In genomic region chr20:3981132-3981452, GRCh38 we compare ENCODE assay signal across 11 cellular contexts. TPM values are rescaled to one million over a fixed set of nuclear protein-coding genes. Genes with fewer than 3 reads are reported as not detected.
DNase-seq lines count a peak whose midpoint lies in the region; ATAC-seq and TF ChIP-seq lines count a peak whose summit lies in the region.
"Had no signal": no experiment of that assay in that cellular context is flagged by ENCODE, and none has a peak within 500 bp of the region (broad histone marks: within the 10 kb centered on the region; RNA-seq: fewer than 3 reads in every experiment).

No MANE protein-coding gene starts in this region.

- H3K9me3 ChIP-seq in IMR-90 (ENCODE audit: control insufficient read depth, insufficient read depth, low read length): no peaks in the 10 kb centered on the region
- no peaks in the 10 kb centered on the region for H3K9me3 ChIP-seq in ascending aorta

- dilution Hi-C loops in IMR-90 (cut with HindIII; ENCODE audit: low sequenced_read_pairs, unreplicated experiment): no loop called here

- H4K91ac ChIP-seq in IMR-90 (ENCODE audit: insufficient read depth, low read depth, low read length): peak overlapping the region; percentile 26; the same call in 1 of the 2 replicates

- peaks cover 14% of the 10 kb centered on the region; the same call in 1 of the 2 replicates for H4K20me1 ChIP-seq in IMR-90 (ENCODE audit: insufficient read depth, low read length)

- peak overlapping the region; percentile 95 to 98 for H3K27ac Mint-ChIP-seq in natural killer cell treated with Interleukin-12 subunit alpha and Interleukin-12 subunit beta and Interleukin-15 and Interleukin-18, amount 100 ng/mL, for 72 hours

- peaks cover 15 to 57% of the 10 kb centered on the region in 2 experiments; a peak in 3 of 4 replicates for H3K79me1 ChIP-seq in IMR-90 (ENCODE audit: low read depth in 1 of 2, low read length in 2 of 2)

- H3K27me3 Mint-ChIP-seq in natural killer cell treated with Interleukin-12 subunit alpha and Interleukin-12 subunit beta and Interleukin-15 and Interleukin-18, amount 100 ng/mL, for 72 hours: no peaks in the 10 kb centered on the region

- CTCF ChIA-PET in IMR-90 (lab: Yijun Ruan, JAX): no interaction called here

- no peak for TF ChIP-seq RAD21 in IMR-90 (IDR thresholded peaks at IDR 0.05; ENCODE audit: low read length)

- no peak overlapping the region; the same call in 1 of the 2 replicates for H3K18ac ChIP-seq in IMR-90 (ENCODE audit: low read depth, low read length)

- no peak overlapping the region for H2BK120ac ChIP-seq in IMR-90 (ENCODE audit: low read depth, low read length)

- in situ Hi-C loops in IMR-90 (cut with MboI; ENCODE audit: low sequenced_read_pairs): no loop called here

- peak overlapping the region; percentile 68; the same call in 1 of the 2 replicates for H2AK5ac ChIP-seq in IMR-90 (ENCODE audit: low read depth, low read length)

- 0 out of 3 replicates have a peak overlapping the region, but pooled peaks have one; percentile 16 for H2BK15ac ChIP-seq in IMR-90 (ENCODE audit: low read depth, low read length)

- H3K23ac ChIP-seq in IMR-90 (ENCODE audit: low read depth, low read length): peak overlapping the region; percentile 54; the same call in 1 of the 2 replicates

- H2AK9ac ChIP-seq in IMR-90 (replicated peaks; ENCODE audit: low read depth, low read length, poor library complexity): no peak overlapping the region

- intact Hi-C loops in IMR-90 (cut with micrococcal nuclease): no loop called here
- intact Hi-C loops in ascending aorta (cut with DNase I): loop anchor here (5.0 kb wide), 1 partner anchor 49 kb away; no protein-coding TSS in a partner anchor

- no peak overlapping the region for H3K9ac ChIP-seq in IMR-90 (ENCODE audit: low read depth, low read length)

- peaks cover 7% of the 10 kb centered on the region for H3K36me3 ChIP-seq in IMR-90 (ENCODE audit: control insufficient read depth, insufficient read depth, low read length)
- H3K36me3 ChIP-seq in ascending aorta: peaks cover 4 to 6% of the 10 kb centered on the region in 2 donors

- TF ChIP-seq CTCF in AG10803 (conservative IDR thresholded peaks at IDR 0.05; ENCODE audit: low read length): no peak
- no peak for TF ChIP-seq CTCF in IMR-90 (conservative IDR thresholded peaks at IDR 0.05; ENCODE audit: low read depth, low read length)
- no peak for TF ChIP-seq CTCF in ascending aorta (IDR thresholded peaks at IDR 0.05)

- H3K9me1 ChIP-seq in IMR-90 (ENCODE audit: insufficient read depth, low read length): peaks cover 3% of the 10 kb centered on the region; the same call in 1 of the 2 replicates

- peak overlapping the region; percentile 97; the same call in 1 of the 2 replicates for H3K4me2 ChIP-seq in IMR-90 (ENCODE audit: low read depth, low read length)

- no peak for TF ChIP-seq POLR2A in IMR-90 (IDR thresholded peaks at IDR 0.05; ENCODE audit: low read depth, low read length)

- H4K8ac ChIP-seq in IMR-90 (ENCODE audit: low read depth in 2 of 2, low read length in 2 of 2): peak overlapping the region; percentile 9 to 62; a peak in 3 of 4 replicates

- H3K4me3 Mint-ChIP-seq in natural killer cell treated with Interleukin-12 subunit alpha and Interleukin-12 subunit beta and Interleukin-15 and Interleukin-18, amount 100 ng/mL, for 72 hours: peak overlapping the region; percentile 84

- POLR2A ChIA-PET in IMR-90 (lab: Charles Lee; ENCODE audit: unreplicated experiment): no interaction called here

- DNase-seq in AG10803 (ENCODE audit: low read depth): no peak
- DNase-seq in IMR-90: no peak
- no peak for DNase-seq in ascending aorta (ENCODE audit: low spot score in 2 of 2)
- no peak for DNase-seq in natural killer cell treated with Interleukin-12 subunit alpha and Interleukin-12 subunit beta and Interleukin-15 and Interleukin-18, amount 100 ng/mL, for 72 hours (ENCODE audit: low spot score)
- DNase-seq in LoVo (ENCODE audit: low spot score): no peak
- no peak for DNase-seq in stimulated activated CD4-positive, alpha-beta T cell treated with anti-CD3 and anti-CD28 coated beads, Interleukin-4, amount 100 ng/mL, for 1 hour
- DNase-seq in NOMO-1 (lab: John Stamatoyannopoulos, UW; ENCODE audit: unreplicated experiment in 2 of 2): no peak
- no peak for DNase-seq in SW480 (ENCODE audit: low spot score)
- DNase-seq: cortex of kidney, occipital lobe, Right ventricle myocardium superior had no signal

- peak overlapping the region; percentile 56; the same call in 1 of the 2 replicates for H3K4me3 ChIP-seq in AG10803 (ENCODE audit: low read length)
- peak overlapping the region; percentile 33; the same call in 1 of the 2 replicates for H3K4me3 ChIP-seq in IMR-90 (ENCODE audit: insufficient read depth, low read depth, low read length)
- H3K4me3 ChIP-seq in ascending aorta: peak overlapping the region; percentile 41 to 56

- no peak overlapping the region; the same call in 1 of the 2 replicates for H3K56ac ChIP-seq in IMR-90 (ENCODE audit: extremely low read depth, insufficient read depth, low read length)

- no CpG with 5 or more reads among the region's 2 CpGs for WGBS in IMR-90 (ENCODE audit: extremely low coverage in 2 of 2, insufficient read length in 1 of 2), 2 experiments

- no TSS peak for BruUV-seq in IMR-90 (replicated peaks; lab: Mats Ljungman, UMichigan)

- H2BK20ac ChIP-seq in IMR-90 (ENCODE audit: low read depth, low read length): no peak overlapping the region

- H3K36me3 Mint-ChIP-seq in natural killer cell treated with Interleukin-12 subunit alpha and Interleukin-12 subunit beta and Interleukin-15 and Interleukin-18, amount 100 ng/mL, for 72 hours: no peaks in the 10 kb centered on the region

- no peaks in the 10 kb centered on the region for H3K9me3 Mint-ChIP-seq in natural killer cell treated with Interleukin-12 subunit alpha and Interleukin-12 subunit beta and Interleukin-15 and Interleukin-18, amount 100 ng/mL, for 72 hours

- peak overlapping the region; percentile 90 for H3K14ac ChIP-seq in IMR-90 (replicated peaks; ENCODE audit: low read depth, low read length)

- no peak for ATAC-seq in IMR-90 (ENCODE audit: low read depth)
- ATAC-seq in natural killer cell treated with Interleukin-12 subunit alpha and Interleukin-12 subunit beta and Interleukin-15 and Interleukin-18, amount 100 ng/mL, for 72 hours: no peak

- H3K4me1 Mint-ChIP-seq in natural killer cell treated with Interleukin-12 subunit alpha and Interleukin-12 subunit beta and Interleukin-15 and Interleukin-18, amount 100 ng/mL, for 72 hours (ENCODE audit: low read depth in 2 of 2): peaks cover 7 to 15% of the 10 kb centered on the region in 2 donors

- H3K4me1 ChIP-seq in IMR-90 (ENCODE audit: control insufficient read depth, insufficient read depth, low read length): 0 out of 2 replicates have a peak, but pooled peaks cover 3% of the 10 kb centered on the region
- H3K4me1 ChIP-seq in ascending aorta: peaks cover 3 to 6% of the 10 kb centered on the region in 2 donors

- H2AFZ ChIP-seq in IMR-90 (replicated peaks; ENCODE audit: low read length, poor library complexity): no peak overlapping the region

- peak overlapping the region; percentile 52; the same call in 1 of the 2 replicates for H4K5ac ChIP-seq in IMR-90 (ENCODE audit: low read depth, low read length)

- no peak overlapping the region; the same call in 1 of the 2 replicates for H3K4ac ChIP-seq in IMR-90 (ENCODE audit: low read depth, low read length)

- H3K27me3 ChIP-seq in IMR-90 (ENCODE audit: control insufficient read depth, insufficient read depth, low read length): no peaks in the 10 kb centered on the region
- no peaks in the 10 kb centered on the region for H3K27me3 ChIP-seq in ascending aorta

- H3K27ac ChIP-seq in IMR-90 (ENCODE audit: insufficient read depth, low read length) (peak overlapping the region; percentile 47; the same call in 1 of the 2 replicates), ascending aorta (peak overlapping the region in 1 of 2 donors; percentile 70)

- peak overlapping the region; percentile 90 for H2BK5ac ChIP-seq in IMR-90 (ENCODE audit: low read depth, low read length, poor library complexity, severe bottlenecking)

TF ChIP-seq in IMR-90, 13 proteins besides CTCF, POLR2A, EP300 and RAD21:
- TF ChIP-seq CEBPB (IDR thresholded peaks at IDR 0.05; ENCODE audit: low read depth, low read length) (no peak), BHLHE40 (IDR thresholded peaks at IDR 0.05; ENCODE audit: low read depth, low read length) (no peak), MAFK (IDR thresholded peaks at IDR 0.05; ENCODE audit: low read depth, low read length) (no peak), FOS (IDR thresholded peaks at IDR 0.05; ENCODE audit: low read depth, low read length) (no peak), MXI1 (IDR thresholded peaks at IDR 0.05; ENCODE audit: borderline replicate concordance, low read depth, low read length) (no peak), RCOR1 (IDR thresholded peaks at IDR 0.05; ENCODE audit: insufficient replicate concordance, low read length) (no peak)

RNA-seq across cellular contexts. Expression of gene RNF24, which starts 34.3 kb away (rescaled TPM):
- total RNA-seq in IMR-90 (2012; rRNA removed) (11.3 and 12.5 TPM in 2 replicates), ascending aorta (12.0 TPM)
- polyA plus RNA-seq in IMR-90 (2012; rRNA removed): 9.1 and 11.3 TPM in 2 replicates
- polyA plus RNA-seq in IMR-90 (2012; cell fraction: cytosol; rRNA removed): 6.6 and 7.3 TPM in 2 replicates
- 6.4 and 11.0 TPM in 2 replicates for polyA plus RNA-seq in IMR-90 (2012; cell fraction: nucleus; rRNA removed; ENCODE audit: low replicate concordance)
- 10 to 100 TPM; 18.4 to 33.4 TPM for total RNA-seq in natural killer cell treated with Interleukin-12 subunit alpha and Interleukin-12 subunit beta and Interleukin-15 and Interleukin-18, amount 100 ng/mL, for 72 hours
